21 cellular contexts compared by ENCODE assay signal in the genomic region with DNA sequence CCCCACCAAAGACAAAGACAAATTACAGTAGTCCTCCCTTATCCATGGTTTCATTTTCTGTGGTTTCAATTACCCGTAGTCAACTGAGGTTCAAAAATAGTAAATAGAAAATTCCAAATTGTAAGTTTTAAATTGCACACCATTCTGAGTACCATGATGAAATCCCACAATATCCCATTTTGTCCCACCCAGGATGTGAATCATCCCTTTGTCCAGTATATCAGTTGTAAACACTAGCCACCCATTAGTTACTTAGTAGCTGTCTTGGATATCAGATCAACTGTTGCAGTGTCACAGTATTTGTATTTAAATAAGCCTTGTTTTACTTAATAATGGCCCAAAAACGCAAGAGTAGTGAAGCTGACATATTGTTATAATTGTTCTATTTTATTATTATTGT.
"Had no signal": no experiment of that assay in that cellular context is flagged by ENCODE, and none has a peak within 500 bp of the region (broad histone marks: within the 10 kb centered on the region; RNA-seq: fewer than 3 reads in every experiment).

No MANE protein-coding gene starts in this region.

- DNase-seq: activated CD4-positive, alpha-beta T cell treated with anti-CD3 and anti-CD28 coated beads, Interleukin-2, amount 50 U/mL, for 4 hours; activated CD4-positive, CD25-positive, alpha-beta regulatory T cell treated with anti-CD3 and anti-CD28 coated beads, Interleukin-2, amount 50 U/mL, for 72 hours; activated naive CD4-positive, alpha-beta T cell; activated naive CD8-positive, alpha-beta T cell treated with anti-CD3 and anti-CD28 coated beads, Interleukin-2, amount 10 ng/mL, durations not matched to agents 7 days and 5 days; activated T-cell treated with anti-CD3 and anti-CD28 coated beads for 4 hours; effector memory CD4-positive, alpha-beta T cell; gastrocnemius medialis; heart left ventricle; immature natural killer cell; left cardiac atrium; lower lobe of right lung; nephron progenitor cell; occipital lobe; stimulated activated naive CD8-positive, alpha-beta T cell treated with anti-CD3 and anti-CD28 coated beads, Interleukin-15, Interleukin-2, amounts not matched to agents 100 U/mL and 50 U/mL, for 24 hours; T-helper 9 cell; trophoblast cell had no signal

- H3K27me3 Mint-ChIP-seq: dendritic cell treated with granulocyte-macrophage colony-stimulating factor and Interleukin-4, amounts not matched to agents 40 ng/mL and 50 ng/mL, for 4 days had no signal

- H3K4me3 ChIP-seq: gastrocnemius medialis, heart left ventricle, lower lobe of right lung, right atrium auricular region, smooth muscle cell, suprapubic skin had no signal

- H3K9me3 Mint-ChIP-seq: activated naive CD8-positive, alpha-beta T cell treated with anti-CD3 and anti-CD28 coated beads, Interleukin-2, amount 10 ng/mL, durations not matched to agents 7 days and 5 days; dendritic cell treated with granulocyte-macrophage colony-stimulating factor and Interleukin-4, amounts not matched to agents 40 ng/mL and 50 ng/mL, for 4 days had no signal

- ATAC-seq: gastrocnemius medialis; heart left ventricle; left cardiac atrium; lower lobe of right lung; stimulated activated naive CD8-positive, alpha-beta T cell treated with anti-CD3 and anti-CD28 coated beads, Interleukin-15, Interleukin-2, amounts not matched to agents 100 U/mL and 50 U/mL, for 24 hours had no signal

- H3K27me3 ChIP-seq: gastrocnemius medialis, heart left ventricle, right atrium auricular region, suprapubic skin had no signal

- H3K27ac ChIP-seq: gastrocnemius medialis, heart left ventricle, lower lobe of right lung, right atrium auricular region, suprapubic skin had no signal

- H3K4me3 Mint-ChIP-seq: activated naive CD8-positive, alpha-beta T cell treated with anti-CD3 and anti-CD28 coated beads, Interleukin-2, amount 10 ng/mL, durations not matched to agents 7 days and 5 days; dendritic cell treated with granulocyte-macrophage colony-stimulating factor and Interleukin-4, amounts not matched to agents 40 ng/mL and 50 ng/mL, for 4 days; immature natural killer cell; mesothelial cell of epicardium; nephron progenitor cell had no signal

- H3K36me3 Mint-ChIP-seq: activated naive CD8-positive, alpha-beta T cell treated with anti-CD3 and anti-CD28 coated beads, Interleukin-2, amount 10 ng/mL, durations not matched to agents 7 days and 5 days; immature natural killer cell; mesothelial cell of epicardium had no signal

- H3K9me3 ChIP-seq: gastrocnemius medialis, lower lobe of right lung, right atrium auricular region, suprapubic skin had no signal

- H3K4me1 ChIP-seq: gastrocnemius medialis, heart left ventricle, lower lobe of right lung, right atrium auricular region, suprapubic skin had no signal

- H3K4me1 Mint-ChIP-seq: activated naive CD8-positive, alpha-beta T cell treated with anti-CD3 and anti-CD28 coated beads, Interleukin-2, amount 10 ng/mL, durations not matched to agents 7 days and 5 days; immature natural killer cell; mesothelial cell of epicardium; nephron progenitor cell had no signal

- H3K36me3 ChIP-seq: gastrocnemius medialis, heart left ventricle, lower lobe of right lung, right atrium auricular region, suprapubic skin had no signal

- H3K27ac Mint-ChIP-seq: activated naive CD8-positive, alpha-beta T cell treated with anti-CD3 and anti-CD28 coated beads, Interleukin-2, amount 10 ng/mL, durations not matched to agents 7 days and 5 days; dendritic cell treated with granulocyte-macrophage colony-stimulating factor and Interleukin-4, amounts not matched to agents 40 ng/mL and 50 ng/mL, for 4 days; immature natural killer cell; mesothelial cell of epicardium; nephron progenitor cell had no signal
